Comparison of ENCODE assay signal across 9 cellular contexts in the genomic region with DNA sequence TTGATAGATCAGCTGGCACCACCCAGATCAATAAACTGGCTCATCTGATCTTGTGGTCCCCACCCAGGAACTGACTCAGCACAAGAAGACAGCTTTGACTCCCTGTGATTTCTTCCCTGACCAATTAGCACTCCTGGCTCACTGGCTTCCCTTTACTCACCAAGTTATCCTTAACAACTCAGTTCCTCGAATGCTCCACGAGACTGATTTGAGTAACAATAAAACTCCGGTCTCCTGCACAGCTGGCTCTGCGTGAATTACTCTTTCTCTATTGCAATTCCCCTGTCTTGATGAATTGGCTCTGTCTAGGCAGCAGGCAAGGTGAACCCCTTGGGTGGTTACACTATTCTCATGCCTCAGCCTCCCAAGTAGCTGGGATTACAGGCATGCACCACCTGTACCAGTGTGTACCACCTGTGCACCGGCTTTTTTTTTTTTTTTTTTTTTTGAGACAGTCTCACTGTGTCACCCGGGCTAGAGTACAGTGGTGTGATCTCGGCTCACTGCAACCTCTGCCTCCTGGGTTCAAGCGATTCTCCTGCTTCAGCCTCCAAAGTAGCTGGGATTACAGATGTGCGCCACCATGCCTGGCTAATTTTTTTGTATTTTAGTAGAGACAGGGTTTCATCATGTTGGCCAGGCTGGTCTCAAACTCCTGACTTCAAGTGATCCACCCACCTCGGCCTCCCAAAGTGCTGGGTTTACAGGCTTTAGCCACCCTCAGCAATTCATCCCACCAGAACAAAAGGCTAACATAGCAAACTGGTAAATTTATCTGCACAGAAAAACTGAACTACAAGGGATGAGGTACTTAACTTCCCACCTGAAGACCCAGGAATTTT. TPM values are rescaled to one million over a fixed set of nuclear protein-coding genes. Genes with fewer than 3 reads are reported as not detected.
DNase-seq lines count a peak whose midpoint lies in the region; ATAC-seq and TF ChIP-seq lines count a peak whose summit lies in the region.
"Not testable (repeated sequence)": the region's sequence is repeated elsewhere in the genome, so short reads cannot be mapped to it uniquely, and the experiment has no call there.
"Had no signal": no experiment of that assay in that cellular context is flagged by ENCODE, and none has a peak within 500 bp of the region (broad histone marks: within the 10 kb centered on the region; RNA-seq: fewer than 3 reads in every experiment).

No MANE protein-coding gene starts in this region.

- WGBS in stomach, 5 donors: 58 to 66% (median 62%) methylated on average over 10 of the region's 10 CpGs

- not testable (repeated sequence) for ATAC-seq in CD4-positive, alpha-beta T cell (ENCODE audit: poor library complexity); activated T-cell treated with anti-CD3 and anti-CD28 coated beads, Interleukin-2, amount 50 U/mL, for 4 hours
- peak; percentile 10 for ATAC-seq in HG03108 (IDR thresholded peaks at IDR 0.05; ENCODE audit: unreplicated experiment)

- H3K4me1 Mint-ChIP-seq in CD4-positive, alpha-beta T cell (ENCODE audit: low read depth): peaks cover 15% of the 10 kb centered on the region
- peaks cover 23% of the 10 kb centered on the region for H3K4me1 Mint-ChIP-seq in activated T-cell treated with anti-CD3 and anti-CD28 coated beads, Interleukin-2, amount 50 U/mL, for 4 hours (ENCODE audit: low read depth)
- H3K4me1 Mint-ChIP-seq in nephron progenitor cell: not testable (repeated sequence)

- not testable (repeated sequence) for TF ChIP-seq POLR2A in Peyer's patch (IDR thresholded peaks at IDR 0.05); stomach (IDR thresholded peaks at IDR 0.05)

- H3K4me3 ChIP-seq in Peyer's patch (peak overlapping the region in 2 of 4 donors; percentile 35 to 45), stomach (peak overlapping the region in 2 of 4 donors; percentile 43 to 47)
- H3K4me3 ChIP-seq in choroid plexus epithelial cell (ENCODE audit: low read depth, low read length): not testable (repeated sequence)

- peak overlapping the region; percentile 85 for H3K4me3 Mint-ChIP-seq in CD4-positive, alpha-beta T cell
- peak overlapping the region; percentile 11 for H3K4me3 Mint-ChIP-seq in activated T-cell treated with anti-CD3 and anti-CD28 coated beads, Interleukin-2, amount 50 U/mL, for 4 hours
- H3K4me3 Mint-ChIP-seq in nephron progenitor cell: peak overlapping the region; percentile 82

- H3K27me3 ChIP-seq in CD4-positive, alpha-beta T cell (ENCODE audit: control insufficient read depth, insufficient read depth, low read length); Peyer's patch; stomach: not testable (repeated sequence)

- POLR2A ChIA-PET in CD4-positive, alpha-beta T cell (lab: Charles Lee): interaction anchor here (0.5 to 5.2 kb wide), 4 partner anchors 27 to 365 kb away, joined by 3 to 54 read pairs (median 10); partner anchors contain the start of genes RAD51C and TEX14

- not testable (repeated sequence) for H3K36me3 ChIP-seq in Peyer's patch, stomach

- H3K9me3 ChIP-seq in CD4-positive, alpha-beta T cell (ENCODE audit: control insufficient read depth, low read length); Peyer's patch; stomach: not testable (repeated sequence)

- intact Hi-C loops in CD4-positive, alpha-beta T cell (cut with DNase I, micrococcal nuclease): loop anchor here (2.0 kb wide), 2 partner anchors 35 to 71 kb away; partner anchors contain the start of genes RAD51C (in 2 of the 2) and TEX14 (in 2 of the 2)
- intact Hi-C loops in stomach (cut with DNase I; ENCODE audit: low total_unique reads): not testable (repeated sequence)

- H3K27ac ChIP-seq in CD4-positive, alpha-beta T cell (ENCODE audit: low read depth, low read length): peak overlapping the region; percentile 79
- peak overlapping the region; percentile 53 to 86 (median 74) for H3K27ac ChIP-seq in Peyer's patch
- H3K27ac ChIP-seq in stomach: peak overlapping the region; percentile 67 to 87 (median 77)

- H3K36me3 Mint-ChIP-seq in CD4-positive, alpha-beta T cell (ENCODE audit: low read depth); activated T-cell treated with anti-CD3 and anti-CD28 coated beads, Interleukin-2, amount 50 U/mL, for 4 hours (ENCODE audit: insufficient read depth); nephron progenitor cell (ENCODE audit: low read depth): not testable (repeated sequence)

- peak overlapping the region; percentile 97 for H3K27ac Mint-ChIP-seq in CD4-positive, alpha-beta T cell
- H3K27ac Mint-ChIP-seq in nephron progenitor cell: peak overlapping the region; percentile 100

- not testable (repeated sequence) for H3K9me3 Mint-ChIP-seq in CD4-positive, alpha-beta T cell; activated T-cell treated with anti-CD3 and anti-CD28 coated beads, Interleukin-2, amount 50 U/mL, for 4 hours; nephron progenitor cell

- not testable (repeated sequence) for H3K4me1 ChIP-seq in Peyer's patch
- H3K4me1 ChIP-seq in stomach: peaks cover 0 to 17% (median 6%) of the 10 kb centered on the region in 4 donors

- H3K27me3 Mint-ChIP-seq in CD4-positive, alpha-beta T cell; activated T-cell treated with anti-CD3 and anti-CD28 coated beads, Interleukin-2, amount 50 U/mL, for 4 hours (ENCODE audit: low read depth): not testable (repeated sequence)
- peaks cover 12% of the 10 kb centered on the region for H3K27me3 Mint-ChIP-seq in nephron progenitor cell (ENCODE audit: low read depth, poor library complexity)

- not testable (repeated sequence) for DNase-seq in CD4-positive, alpha-beta T cell; activated T-cell treated with anti-CD3 and anti-CD28 coated beads, Interleukin-2, amount 50 U/mL, for 4 hours; stomach
- DNase-seq in Peyer's patch (peak in 1 of 3 donors; percentile 58), choroid plexus epithelial cell (ENCODE audit: low read depth) (peak; percentile 36), iPS DF 4.7 (ENCODE audit: extremely low read depth, low spot score) (peak; percentile 53), nephron progenitor cell (peak; percentile 23)

- not testable (repeated sequence) for TF ChIP-seq EP300 in stomach (IDR thresholded peaks at IDR 0.05)

- not testable (repeated sequence) for TF ChIP-seq CTCF in CD4-positive, alpha-beta T cell (IDR thresholded peaks at IDR 0.05); Peyer's patch (IDR thresholded peaks at IDR 0.05); choroid plexus epithelial cell (conservative IDR thresholded peaks at IDR 0.05; ENCODE audit: low read depth, low read length); nephron progenitor cell (IDR thresholded peaks at IDR 0.05); stomach (IDR thresholded peaks at IDR 0.05)

- CTCF ChIA-PET in CD4-positive, alpha-beta T cell (lab: Charles Lee): interaction anchor here (0.7 to 1.4 kb wide), 5 partner anchors 13 to 240 kb away, joined by 3 to 4 read pairs (median 3); no protein-coding TSS in a partner anchor

RNA-seq across cellular contexts. Expression of gene TEX14, which starts 33.7 kb away (rescaled TPM):
- under 1 TPM; 0.47 to 0.66 TPM for total RNA-seq in CD4-positive, alpha-beta T cell
- total RNA-seq in Peyer's patch (under 1 TPM in 1 of 4 donors, not detected in 3; 0.13 TPM), stomach (not detected)
- under 1 TPM; 0.20 to 0.43 (median 0.29) TPM for total RNA-seq in activated T-cell treated with anti-CD3 and anti-CD28 coated beads, Interleukin-2, amount 50 U/mL, for 4 hours
- under 1 TPM in 2 of 3 donors, not detected in 1; 0.03 to 0.06 TPM for polyA plus RNA-seq in stomach
- total RNA-seq: H4 had no signal

RNA-seq across cellular contexts. Expression of gene RAD51C, which starts 34.2 kb away (rescaled TPM):
- total RNA-seq in CD4-positive, alpha-beta T cell: 10 to 100 TPM; 10.4 to 11.6 TPM
- total RNA-seq in Peyer's patch (10 to 100 TPM in 1 of 4 donors, 1 to 10 TPM in 3; 4.0 to 41.3 (median 8.3) TPM), stomach (10 to 100 TPM in 3 of 5 donors, 1 to 10 TPM in 1, not detected in 1; 1.2 to 44.6 (median 23.7) TPM)
- 10 to 100 TPM; 57.4 to 68.5 (median 59.9) TPM for total RNA-seq in activated T-cell treated with anti-CD3 and anti-CD28 coated beads, Interleukin-2, amount 50 U/mL, for 4 hours
- 10 to 100 TPM; 13.7 to 22.9 (median 21.5) TPM for polyA plus RNA-seq in stomach

Comparison
In these comparisons a context has a peak if more than half of its experiments do, and no peak if none do; other contexts are left out.
1. H3K4me3 Mint-ChIP-seq: peak in every context shown above with its lines; median percentile 85 in CD4-positive, alpha-beta T cell; 82 in nephron progenitor cell; 11 in activated T-cell treated with anti-CD3 and anti-CD28 coated beads, Interleukin-2, amount 50 U/mL, for 4 hours.